ENCODE assay signal across 28 cellular contexts in the genomic region with DNA sequence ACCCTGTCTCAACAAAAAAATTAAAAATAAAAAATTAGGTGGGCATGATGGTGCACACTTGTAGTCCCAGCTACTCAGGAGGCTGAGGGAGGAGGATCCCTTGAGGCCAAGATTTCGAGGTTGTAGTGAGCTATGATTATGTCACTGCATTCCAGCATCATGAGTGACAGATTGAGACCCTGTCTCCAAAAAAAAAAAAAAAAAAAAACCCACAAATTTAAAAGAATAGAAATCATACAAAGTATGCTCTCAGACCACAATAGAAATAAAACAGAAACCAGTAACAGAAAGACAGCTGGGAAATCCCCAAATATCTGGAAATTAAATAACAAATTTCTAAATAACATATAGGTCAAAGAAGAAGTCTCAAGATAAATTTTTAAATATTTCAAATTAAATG.
"Had no signal": no experiment of that assay in that cellular context is flagged by ENCODE, and none has a peak within 500 bp of the region (broad histone marks: within the 10 kb centered on the region; RNA-seq: fewer than 3 reads in every experiment).

No MANE protein-coding gene starts in this region.

- H3K4me1 ChIP-seq: adrenal gland, body of pancreas, colonic mucosa, esophagus squamous epithelium, gastroesophageal sphincter had no signal

- H3K27ac ChIP-seq: adrenal gland, body of pancreas, cardiac muscle cell, colonic mucosa, epithelial cell of prostate, esophagus squamous epithelium, gastroesophageal sphincter had no signal

- H3K4me3 Mint-ChIP-seq: activated CD8-positive, alpha-beta T cell treated with anti-CD3 and anti-CD28 coated beads for 36 hours; activated naive CD4-positive, alpha-beta T cell treated with anti-CD3 and anti-CD28 coated beads for 36 hours; activated naive CD4-positive, alpha-beta T cell treated with anti-CD3 and anti-CD28 coated beads, Interleukin-2, amount 50 U/mL, for 24 hours; activated naive CD8-positive, alpha-beta T cell treated with anti-CD3 and anti-CD28 coated beads for 36 hours; activated naive CD8-positive, alpha-beta T cell treated with anti-CD3 and anti-CD28 coated beads, Interleukin-2, amount 50 U/mL, for 24 hours; activated T-cell treated with anti-CD3 and anti-CD28 coated beads, Interleukin-2, amount 50 U/mL, for 4 hours had no signal

- H3K27me3 Mint-ChIP-seq: activated CD8-positive, alpha-beta T cell treated with anti-CD3 and anti-CD28 coated beads for 36 hours; activated naive CD4-positive, alpha-beta T cell treated with anti-CD3 and anti-CD28 coated beads, Interleukin-2, amount 50 U/mL, for 24 hours; activated naive CD8-positive, alpha-beta T cell treated with anti-CD3 and anti-CD28 coated beads for 36 hours; activated naive CD8-positive, alpha-beta T cell treated with anti-CD3 and anti-CD28 coated beads, Interleukin-2, amount 50 U/mL, for 24 hours had no signal

- H3K36me3 Mint-ChIP-seq: activated naive CD4-positive, alpha-beta T cell treated with anti-CD3 and anti-CD28 coated beads, Interleukin-2, amount 50 U/mL, for 24 hours; activated naive CD8-positive, alpha-beta T cell treated with anti-CD3 and anti-CD28 coated beads for 36 hours had no signal

- H3K9me3 ChIP-seq: adrenal gland, body of pancreas, colonic mucosa, esophagus squamous epithelium, gastroesophageal sphincter had no signal

- H3K4me3 ChIP-seq: adrenal gland, body of pancreas, cardiac muscle cell, colonic mucosa, esophagus squamous epithelium, gastroesophageal sphincter had no signal

- H3K27ac Mint-ChIP-seq: activated naive CD4-positive, alpha-beta T cell treated with anti-CD3 and anti-CD28 coated beads for 36 hours; activated T-helper 2 cell treated with anti-CD3 and anti-CD28 coated beads, Interferon-gamma antibody, Interleukin-2, Interleukin-4, amounts not matched to agents 10 μg/mL and 5 μg/mL and 100 μg/mL, durations not matched to agents 14 hours and 24 hours and 36 hours had no signal

- DNase-seq: activated CD4-positive, alpha-beta T cell treated with anti-CD3 and anti-CD28 coated beads for 48 hours; activated CD4-positive, alpha-beta T cell treated with anti-CD3 and anti-CD28 coated beads, Interleukin-2, amount 50 U/mL, for 1 hour; activated CD4-positive, alpha-beta T cell treated with anti-CD3 and anti-CD28 coated beads, Interleukin-2, amount 50 U/mL, for 48 hours; activated CD4-positive, CD25-positive, alpha-beta regulatory T cell; activated CD8-positive, alpha-beta memory T cell treated with anti-CD3 and anti-CD28 coated beads for 24 hours; activated CD8-positive, alpha-beta T cell treated with anti-CD3 and anti-CD28 coated beads for 36 hours; activated effector memory CD4-positive, alpha-beta T cell treated with anti-CD3 and anti-CD28 coated beads, Interleukin-2, amount 50 U/mL, for 16 hours; activated naive CD4-positive, alpha-beta T cell treated with anti-CD3 and anti-CD28 coated beads for 36 hours; activated naive CD8-positive, alpha-beta T cell treated with anti-CD3 and anti-CD28 coated beads for 36 hours; activated naive CD8-positive, alpha-beta T cell treated with anti-CD3 and anti-CD28 coated beads, Interleukin-2, amount 50 U/mL, for 24 hours; activated T-cell treated with anti-CD3 and anti-CD28 coated beads, Interleukin-2, amount 50 U/mL, for 4 hours; adrenal gland; amygdala; aorta; body of pancreas; central memory CD4-positive, alpha-beta T cell; cerebellar nuclear complex; colonic mucosa; effector CD8-positive, alpha-beta T cell; esophagus squamous epithelium; foreskin melanocyte; T-helper 1 cell; T-helper 2 cell had no signal

- H3K36me3 ChIP-seq: adrenal gland, cardiac muscle cell, colonic mucosa, esophagus squamous epithelium, gastroesophageal sphincter had no signal

- ATAC-seq: activated naive CD8-positive, alpha-beta T cell treated with anti-CD3 and anti-CD28 coated beads, Interleukin-2, amount 50 U/mL, for 24 hours; activated T-cell treated with anti-CD3 and anti-CD28 coated beads, Interleukin-2, amount 50 U/mL, for 4 hours; body of pancreas; gastroesophageal sphincter had no signal

- H3K27me3 ChIP-seq: adrenal gland, body of pancreas, cardiac muscle cell, colonic mucosa, esophagus squamous epithelium, gastroesophageal sphincter had no signal

- H3K9me3 Mint-ChIP-seq: activated CD8-positive, alpha-beta T cell treated with anti-CD3 and anti-CD28 coated beads for 36 hours; activated naive CD4-positive, alpha-beta T cell treated with anti-CD3 and anti-CD28 coated beads for 36 hours; activated naive CD4-positive, alpha-beta T cell treated with anti-CD3 and anti-CD28 coated beads, Interleukin-2, amount 50 U/mL, for 24 hours; activated naive CD8-positive, alpha-beta T cell treated with anti-CD3 and anti-CD28 coated beads for 36 hours; activated T-cell treated with anti-CD3 and anti-CD28 coated beads, Interleukin-2, amount 50 U/mL, for 4 hours had no signal
